Comparison of ENCODE assay signal across 8 cellular contexts in genomic region chr1:40160806-40161124, GRCh38. TPM values are rescaled to one million over a fixed set of nuclear protein-coding genes. Genes with fewer than 3 reads are reported as not detected.
DNase-seq lines count a peak whose midpoint lies in the region; ATAC-seq and TF ChIP-seq lines count a peak whose summit lies in the region.

No MANE protein-coding gene starts in this region.

- H3K4me1 ChIP-seq in SK-N-SH (ENCODE audit: control insufficient read depth in 1 of 2, insufficient read depth in 2 of 2, low read depth in 1 of 2, low read length in 1 of 2): peaks cover 4 to 9% of the 10 kb centered on the region in 2 experiments; a peak in 3 of 4 replicates
- H3K4me1 ChIP-seq in mammary epithelial cell (ENCODE audit: insufficient read depth, low read length): peaks cover 13% of the 10 kb centered on the region
- peaks cover 36% of the 10 kb centered on the region for H3K4me1 ChIP-seq in lower lobe of right lung
- peaks cover 13 to 36% (median 14%) of the 10 kb centered on the region in 4 donors for H3K4me1 ChIP-seq in transverse colon

- in situ Hi-C loops in mammary epithelial cell (cut with MboI; ENCODE audit: low sequenced_read_pairs in 2 of 2) (no loop called here), transverse colon (cut with MboI; ENCODE audit: low pct_ligation_motif_present in 1 of 4, low pct_unique_long_range_greater_than_20kb in 1 of 4, low sequenced_read_pairs in 3 of 4) (no loop called here)

- dilution Hi-C loops in mammary epithelial cell (cut with HindIII; ENCODE audit: low sequenced_read_pairs): no loop called here

- peak overlapping the region; percentile 82 for H3K4me2 ChIP-seq in SK-N-SH
- H3K4me2 ChIP-seq in mammary epithelial cell (ENCODE audit: insufficient read depth, low read depth, low read length): peak overlapping the region; percentile 85

- H3K27ac ChIP-seq in SK-N-SH (ENCODE audit: low read depth in 2 of 2, low read length in 1 of 2) (peak overlapping the region; percentile 89 to 92), mammary epithelial cell (ENCODE audit: insufficient read depth, low read depth, low read length) (peak overlapping the region; percentile 97), lower lobe of right lung (peak overlapping the region; percentile 96), transverse colon (peak overlapping the region; percentile 92 to 97 (median 95))

- CTCF ChIA-PET in SK-N-SH (lab: Yijun Ruan, JAX): interaction anchor here (2.9 to 5.1 kb wide), 3 partner anchors 9 to 178 kb away, joined by 14 to 26 read pairs (median 26); no protein-coding TSS in a partner anchor
- CTCF ChIA-PET in mammary epithelial cell (lab: Charles Lee; ENCODE audit: low non-redundant PET): no interaction called here

- no peak for DNase-seq in SK-N-SH
- DNase-seq in mammary epithelial cell: no peak
- no peak for DNase-seq in lower lobe of right lung
- DNase-seq in transverse colon: no peak
- no peak for DNase-seq in activated CD8-positive, alpha-beta memory T cell treated with anti-CD3 and anti-CD28 coated beads for 24 hours
- DNase-seq in stimulated activated CD4-positive, alpha-beta T cell treated with anti-CD3 and anti-CD28 coated beads, Interleukin-4, amount 100 ng/mL, for 4 hours: no peak
- DNase-seq in NCI-H128 (lab: John Stamatoyannopoulos, UW; ENCODE audit: unreplicated experiment): no peak

- H3F3A ChIP-seq in SK-N-SH (replicated peaks; ENCODE audit: insufficient read depth): no peaks in the 10 kb centered on the region

- no peaks in the 10 kb centered on the region for H3K27me3 ChIP-seq in SK-N-SH (ENCODE audit: insufficient read depth)
- H3K27me3 ChIP-seq in mammary epithelial cell (ENCODE audit: insufficient read depth, low read length): no peaks in the 10 kb centered on the region
- H3K27me3 ChIP-seq in lower lobe of right lung (ENCODE audit: low read depth): no peaks in the 10 kb centered on the region
- H3K27me3 ChIP-seq in transverse colon: no peaks in the 10 kb centered on the region

- H3K9me2 ChIP-seq in SK-N-SH: no peaks in the 10 kb centered on the region

- ATAC-seq in SK-N-SH treated with all-trans-retinoic acid at 6 μM for 48 hours: no peak
- ATAC-seq in lower lobe of right lung: no peak

- intact Hi-C loops in mammary epithelial cell (cut with micrococcal nuclease): no loop called here
- intact Hi-C loops in lower lobe of right lung (cut with DNase I): no loop called here
- intact Hi-C loops in transverse colon (cut with DNase I; ENCODE audit: low total_unique reads): no loop called here

- TF ChIP-seq EP300 in SK-N-SH (IDR thresholded peaks at IDR 0.05; ENCODE audit: borderline replicate concordance in 1 of 2, low read depth in 1 of 2, low read length in 1 of 2): no peak
- TF ChIP-seq EP300 in transverse colon (IDR thresholded peaks at IDR 0.05; ENCODE audit: low read depth): no peak

- peaks cover 46% of the 10 kb centered on the region for H3K79me2 ChIP-seq in SK-N-SH (ENCODE audit: insufficient read depth)
- H3K79me2 ChIP-seq in mammary epithelial cell (ENCODE audit: insufficient read depth, low read length): peaks cover 46% of the 10 kb centered on the region

- H3K9me3 ChIP-seq in SK-N-SH (no peaks in the 10 kb centered on the region), mammary epithelial cell (replicated peaks; ENCODE audit: insufficient read depth, low read length) (no peaks in the 10 kb centered on the region), lower lobe of right lung (no peaks in the 10 kb centered on the region), transverse colon (no peaks in the 10 kb centered on the region)

- H2AFZ ChIP-seq in SK-N-SH (ENCODE audit: low read depth): peak overlapping the region; percentile 97
- H2AFZ ChIP-seq in mammary epithelial cell (ENCODE audit: low read depth, low read length): peak overlapping the region; percentile 100

- TF ChIP-seq CTCF in SK-N-SH (IDR thresholded peaks at IDR 0.05) (no peak), mammary epithelial cell (conservative IDR thresholded peaks at IDR 0.05 in 1 of 2, IDR thresholded peaks at IDR 0.05 in 1 of 2; ENCODE audit: extremely low read depth in 1 of 2, insufficient read depth in 1 of 2, low read depth in 1 of 2, low read length in 2 of 2) (no peak), lower lobe of right lung (IDR thresholded peaks at IDR 0.05) (no peak), transverse colon (IDR thresholded peaks at IDR 0.05) (no peak)

- WGBS in SK-N-SH (ENCODE audit: low lambda C conversion rate): 35% methylated on average over 7 of the region's 7 CpGs
- 34% methylated on average over 7 of the region's 7 CpGs for WGBS in mammary epithelial cell (ENCODE audit: low coverage, missing lambda C conversion rate)
- WGBS in transverse colon (ENCODE audit: low coverage in 1 of 2), 2 donors: 25 to 47% methylated on average over 5 to 7 of the region's 7 CpGs

- no peak for TF ChIP-seq POLR2A in transverse colon (IDR thresholded peaks at IDR 0.05)

- POLR2A ChIA-PET in SK-N-SH (lab: Yijun Ruan, JAX): no interaction called here

- no peak for TF ChIP-seq RAD21 in SK-N-SH (IDR thresholded peaks at IDR 0.05; ENCODE audit: low read length)

- H3K4me3 ChIP-seq in SK-N-SH (ENCODE audit: low read depth in 2 of 2, low read length in 1 of 2): peak overlapping the region; percentile 74 to 96
- peak overlapping the region; percentile 65 to 88 (median 78) for H3K4me3 ChIP-seq in mammary epithelial cell (replicated peaks in 1 of 3; ENCODE audit: insufficient read depth in 1 of 3, low read depth in 2 of 3, low read length in 3 of 3)
- H3K4me3 ChIP-seq in lower lobe of right lung: peak overlapping the region; percentile 85
- H3K4me3 ChIP-seq in transverse colon: peak overlapping the region; percentile 88 to 99 (median 98)

- peak overlapping the region; percentile 98 for H3K9ac ChIP-seq in SK-N-SH
- H3K9ac ChIP-seq in mammary epithelial cell (ENCODE audit: insufficient read depth, low read length): peak overlapping the region; percentile 97

- BruUV-seq in mammary epithelial cell (replicated peaks; lab: Mats Ljungman, UMichigan): TSS peak; percentile 92

- H4K20me1 ChIP-seq in SK-N-SH (ENCODE audit: insufficient read depth): peaks cover 42% of the 10 kb centered on the region
- H4K20me1 ChIP-seq in mammary epithelial cell (ENCODE audit: insufficient read depth, low read length): peaks cover 8% of the 10 kb centered on the region

- H3K36me3 ChIP-seq in SK-N-SH (replicated peaks in 1 of 2; ENCODE audit: control insufficient read depth in 1 of 2, insufficient read depth in 2 of 2, low read length in 1 of 2) (no peaks in the 10 kb centered on the region), mammary epithelial cell (ENCODE audit: insufficient read depth, low read length) (no peaks in the 10 kb centered on the region), lower lobe of right lung (no peaks in the 10 kb centered on the region), transverse colon (no peaks in the 10 kb centered on the region)

TF ChIP-seq in SK-N-SH, 30 proteins besides CTCF, POLR2A, EP300 and RAD21 (continues in another document):
- TF ChIP-seq TEAD4 (IDR thresholded peaks at IDR 0.05; ENCODE audit: borderline replicate concordance, insufficient read depth) (no peak), FOSL2 (IDR thresholded peaks at IDR 0.05; ENCODE audit: borderline replicate concordance, low read depth) (no peak), NRF1 (IDR thresholded peaks at IDR 0.05; ENCODE audit: low read depth, low read length) (no peak), PBX3 (IDR thresholded peaks at IDR 0.05) (no peak), RFX5 (IDR thresholded peaks at IDR 0.05; ENCODE audit: low read length) (no peak)
- TF ChIP-seq, protein P1, sequence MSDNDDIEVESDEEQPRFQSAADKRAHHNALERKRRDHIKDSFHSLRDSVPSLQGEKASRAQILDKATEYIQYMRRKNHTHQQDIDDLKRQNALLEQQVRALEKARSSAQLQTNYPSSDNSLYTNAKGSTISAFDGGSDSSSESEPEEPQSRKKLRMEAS (IDR thresholded peaks at IDR 0.05; ENCODE audit: low read depth): no peak

TF ChIP-seq in SK-N-SH treated with all-trans-retinoic acid at 6 μM for 48 hours, 23 proteins besides CTCF, POLR2A, EP300 and RAD21:
- TF ChIP-seq CSRNP3 (CRISPR knock-in tag; IDR thresholded peaks at IDR 0.05) (no peak), CSDC2 (CRISPR knock-in tag; IDR thresholded peaks at IDR 0.05) (no peak), PPARA (CRISPR knock-in tag; IDR thresholded peaks at IDR 0.05; ENCODE audit: borderline replicate concordance) (no peak), TOX (CRISPR knock-in tag; IDR thresholded peaks at IDR 0.05; ENCODE audit: borderline replicate concordance) (no peak), RARB (CRISPR knock-in tag; IDR thresholded peaks at IDR 0.05) (no peak)
TF ChIP-seq in SK-N-SH treated with all-trans-retinoic acid at 6 μM for 48 hours: peak in this region for 0.

RNA-seq across cellular contexts. Expression of gene RLF, which starts 0.4 kb away (rescaled TPM):
- polyA plus RNA-seq in SK-N-SH (2012; rRNA removed) (2.3 and 3.0 TPM in 2 replicates), mammary epithelial cell (6.3 TPM)
- polyA plus RNA-seq in SK-N-SH (2012; cell fraction: cytosol; rRNA removed): 2.9 and 3.3 TPM in 2 replicates
- polyA plus RNA-seq in SK-N-SH (2012; cell fraction: nucleus; rRNA removed): 3.4 and 7.3 TPM in 2 replicates
- total RNA-seq in mammary epithelial cell (10 to 100 TPM; 12.4 to 23.8 TPM), lower lobe of right lung (13.4 TPM), transverse colon (10 to 100 TPM; 11.2 to 18.3 (median 13.9) TPM)
- polyA minus RNA-seq in mammary epithelial cell: 13.5 TPM
